ENCODE assay signal across 15 cellular contexts in genomic region chr22:20771918-20772625, GRCh38. TPM values are rescaled to one million over a fixed set of nuclear protein-coding genes. Genes with fewer than 3 reads are reported as not detected.
A peak's percentile ranks its signal among the peaks of the same experiment; 100 is the strongest.
DNase-seq lines count a peak whose midpoint lies in the region; ATAC-seq and TF ChIP-seq lines count a peak whose summit lies in the region.
"Had no signal": no experiment of that assay in that cellular context is flagged by ENCODE, and none has a peak within 500 bp of the region (broad histone marks: within the 10 kb centered on the region; RNA-seq: fewer than 3 reads in every experiment).

No MANE protein-coding gene starts in this region.

- H3K4me1 ChIP-seq in foreskin keratinocyte: no peaks in the 10 kb centered on the region
- H3K4me1 ChIP-seq in gastrocnemius medialis: no peaks in the 10 kb centered on the region
- H3K4me1 ChIP-seq in sigmoid colon: no peaks in the 10 kb centered on the region

- ATAC-seq in foreskin keratinocyte (no peak), gastrocnemius medialis (no peak), GM18868 (IDR thresholded peaks at IDR 0.05; ENCODE audit: unreplicated experiment) (no peak)
- ATAC-seq: stimulated activated naive CD8-positive, alpha-beta T cell treated with anti-CD3 and anti-CD28 coated beads, Interleukin-15, amount 100 ng/mL, for 72 hours had no signal

- TF ChIP-seq POLR2A in gastrocnemius medialis (IDR thresholded peaks at IDR 0.05) (no peak), sigmoid colon (IDR thresholded peaks at IDR 0.05) (no peak)

- in situ Hi-C loops in gastrocnemius medialis (cut with MboI; ENCODE audit: low sequenced_read_pairs in 4 of 4): no loop called here

- H3K27me3 ChIP-seq in WERI-Rb-1 (ENCODE audit: insufficient read depth, low read depth, severe bottlenecking): no peaks in the 10 kb centered on the region
- H3K27me3 ChIP-seq in foreskin keratinocyte: no peaks in the 10 kb centered on the region
- H3K27me3 ChIP-seq in gastrocnemius medialis: no peaks in the 10 kb centered on the region
- H3K27me3 ChIP-seq in sigmoid colon: no peaks in the 10 kb centered on the region
- H3K27me3 ChIP-seq: BLaER1 treated with 17β-estradiol and CSF1 and Interleukin-3, amounts not matched to agents 10 nM and 100 nM had no signal

- TF ChIP-seq EP300 in sigmoid colon (IDR thresholded peaks at IDR 0.05): no peak

- 89 to 92% methylated on average over 9 of the region's 9 CpGs for WGBS in sigmoid colon, 2 donors

- intact Hi-C loops in posterior vena cava (cut with DNase I) (no loop called here), gastrocnemius medialis (cut with DNase I; ENCODE audit: low total_unique reads) (no loop called here), sigmoid colon (cut with DNase I) (no loop called here)

- DNase-seq in WERI-Rb-1 (no peak), foreskin keratinocyte (no peak), posterior vena cava (ENCODE audit: low spot score) (peak; percentile 32), gastrocnemius medialis (no peak), mesenteric fat pad (ENCODE audit: low spot score) (no peak), sigmoid colon (no peak)
- DNase-seq: activated CD4-positive, alpha-beta T cell treated with anti-CD3 and anti-CD28 coated beads, Interleukin-2, amount 50 U/mL, for 4 hours; DMS79; mammary epithelial cell; NCI-H1105; SIG-M5; stimulated activated naive CD8-positive, alpha-beta T cell treated with anti-CD3 and anti-CD28 coated beads, Interleukin-15, amount 100 ng/mL, for 72 hours had no signal

- H3K27ac ChIP-seq in WERI-Rb-1: no peak overlapping the region
- no peak overlapping the region for H3K27ac ChIP-seq in foreskin keratinocyte
- H3K27ac ChIP-seq in gastrocnemius medialis: no peak overlapping the region
- no peak overlapping the region for H3K27ac ChIP-seq in sigmoid colon

- H3K9me3 ChIP-seq in WERI-Rb-1 (ENCODE audit: severe bottlenecking) (no peaks in the 10 kb centered on the region), gastrocnemius medialis (no peaks in the 10 kb centered on the region), sigmoid colon (no peaks in the 10 kb centered on the region)

- H3K36me3 ChIP-seq in WERI-Rb-1: peaks cover 10% of the 10 kb centered on the region; the same call in 1 of the 2 replicates
- no peaks in the 10 kb centered on the region for H3K36me3 ChIP-seq in gastrocnemius medialis
- peaks cover 0 to 23% (median 0%) of the 10 kb centered on the region in 4 donors for H3K36me3 ChIP-seq in sigmoid colon

- TF ChIP-seq CTCF in GM12874 (IDR thresholded peaks at IDR 0.05; ENCODE audit: insufficient read depth, low read depth, low read length) (0 out of 2 replicates have a peak, but pooled peaks have one; percentile 18), WERI-Rb-1 (IDR thresholded peaks at IDR 0.05; ENCODE audit: low read depth, low read length) (peak; percentile 27; the same call in 1 of the 2 replicates), foreskin keratinocyte (conservative IDR thresholded peaks at IDR 0.05) (peak; percentile 6), gastrocnemius medialis (IDR thresholded peaks at IDR 0.05 in 4 of 5, conservative IDR thresholded peaks at IDR 0.05 in 1 of 5) (no peak), sigmoid colon (IDR thresholded peaks at IDR 0.05) (no peak)

- H3K4me3 ChIP-seq in WERI-Rb-1 (ENCODE audit: low read depth, low read length) (no peak overlapping the region), gastrocnemius medialis (no peak overlapping the region), sigmoid colon (no peak overlapping the region)
- H3K4me3 ChIP-seq: BLaER1 treated with 17β-estradiol and CSF1 and Interleukin-3, amounts not matched to agents 10 nM and 100 nM had no signal

RNA-seq across cellular contexts. Expression of gene SERPIND1, which starts 1.8 kb away (rescaled TPM):
- not detected in 2 replicates for total RNA-seq in foreskin keratinocyte
- not detected in 2 replicates for polyA plus RNA-seq in foreskin keratinocyte
- not detected for total RNA-seq in posterior vena cava
- under 1 TPM in 1 of 4 donors, not detected in 3; 0.22 TPM for total RNA-seq in gastrocnemius medialis
- 0.35 TPM for total RNA-seq in mesenteric fat pad
- not detected for total RNA-seq in sigmoid colon
- polyA plus RNA-seq in sigmoid colon: under 1 TPM in 1 of 3 donors, not detected in 2; 0.04 TPM
- total RNA-seq: mammary epithelial cell had no signal
- polyA plus RNA-seq: mammary epithelial cell had no signal

Comparison
In these comparisons a context has a peak if more than half of its experiments do, and no peak if none do; other contexts are left out.
1. CTCF ChIP-seq: peak in GM12874 (single experiment), WERI-Rb-1 (single experiment) and foreskin keratinocyte (single experiment); none in gastrocnemius medialis (0 of 5) and sigmoid colon (0 of 4).